In genomic region chr12:56119361-56119796, GRCh38 we compare ENCODE assay signal across 8 cellular contexts. TPM values are rescaled to one million over a fixed set of nuclear protein-coding genes. Genes with fewer than 3 reads are reported as not detected.
A peak's percentile ranks its signal among the peaks of the same experiment; 100 is the strongest.
DNase-seq lines count a peak whose midpoint lies in the region; TF ChIP-seq lines count a peak whose summit lies in the region.

No MANE protein-coding gene starts in this region.

- H3K4me3 ChIP-seq in AG09309 (ENCODE audit: control insufficient read depth, low read depth, low read length) (no peak overlapping the region), H7 (ENCODE audit: insufficient read depth, low read depth, low read length) (no peak overlapping the region), dorsolateral prefrontal cortex (peak overlapping the region in 52 of 59 donors; percentile 15 to 98 (median 83))

- TF ChIP-seq CTCF in AG09309 (IDR thresholded peaks at IDR 0.05; ENCODE audit: control insufficient read depth, insufficient read depth, low read depth, low read length, missing control alignments) (peak; percentile 81), dorsolateral prefrontal cortex (IDR thresholded peaks at IDR 0.05 in 54 of 56, conservative IDR thresholded peaks at IDR 0.05 in 2 of 56; ENCODE audit: low read depth in 1 of 56, partially characterized antibody in 56 of 56) (peak; percentile 55 to 83 (median 73))

- intact Hi-C loops in dorsolateral prefrontal cortex (cut with DNase I): loop anchor here (2.0 to 10.0 kb wide), 6 partner anchors 15 to 515 kb away; partner anchors contain the start of genes MYL6B (in 2 of the 2), BAZ2A (in 1 of the 2), PA2G4 (in 1 of the 2) and RPS26 (in 1 of the 2)
- intact Hi-C loops in posterior vena cava (cut with DNase I): loop anchor here in 1 of 2 donors (2.0 kb wide), 1 partner anchor 71 kb away; no protein-coding TSS in a partner anchor

- H3K27ac ChIP-seq in dorsolateral prefrontal cortex: peak overlapping the region in 37 of 59 donors; percentile 24 to 98 (median 93)

- H3K36me3 ChIP-seq in H7 (replicated peaks; ENCODE audit: control insufficient read depth, insufficient read depth, low read length): peaks cover 13% of the 10 kb centered on the region

- H3K27me3 ChIP-seq in H7 (ENCODE audit: control insufficient read depth, insufficient read depth, low read length): no peaks in the 10 kb centered on the region
- H3K27me3 ChIP-seq in dorsolateral prefrontal cortex: no peaks in the 10 kb centered on the region

- DNase-seq in AG09309 (ENCODE audit: low read depth): peak; percentile 92
- peak; percentile 93 for DNase-seq in H7
- DNase-seq in NCI-H460 (ENCODE audit: extremely low read depth, low read depth): peak; percentile 87
- DNase-seq in activated CD4-positive, alpha-beta T cell treated with anti-CD3 and anti-CD28 coated beads for 4 hours: peak; percentile 64 to 67
- DNase-seq in dorsolateral prefrontal cortex: peak in 6 of 10 donors; percentile 40 to 62 (median 48)
- DNase-seq in left kidney (ENCODE audit: low read depth, low spot score): peak; percentile 97
- DNase-seq in stimulated activated CD4-positive, alpha-beta T cell treated with anti-CD3 and anti-CD28 coated beads, Interleukin-2, amount 100 ng/mL, for 48 hours: peak; percentile 40 to 48
- DNase-seq in posterior vena cava (ENCODE audit: low spot score): no peak

RNA-seq across cellular contexts. Expression of gene ZC3H10, which starts 1.3 kb away (rescaled TPM):
- 8.2 and 11.3 TPM in 2 replicates for total RNA-seq in H7 (2014; rRNA removed; shearing (Covaris generic))
- 4.8 and 5.3 TPM in 2 replicates for total RNA-seq in NCI-H460 (2014; rRNA removed; shearing (Covaris generic))
- polyA plus RNA-seq in NCI-H460 (2014; cell fraction: nucleus; rRNA removed): 2.2 and 5.4 TPM in 2 replicates
- total RNA-seq in dorsolateral prefrontal cortex (10 to 100 TPM in 25 of 120 experiments, 1 to 10 TPM in 95; 4.3 to 14.7 (median 8.4) TPM), posterior vena cava (1 to 10 TPM; 7.9 to 8.0 TPM)

RNA-seq across cellular contexts. Expression of gene RPL41, which starts 2.9 kb away (rescaled TPM):
- total RNA-seq in H7 (2014; rRNA removed; shearing (Covaris generic)): 3,839 and 4,060 TPM in 2 replicates
- 5,100 and 5,114 TPM in 2 replicates for total RNA-seq in NCI-H460 (2014; rRNA removed; shearing (Covaris generic))
- polyA plus RNA-seq in NCI-H460 (2014; cell fraction: nucleus; rRNA removed): 898 and 1,216 TPM in 2 replicates
- total RNA-seq in dorsolateral prefrontal cortex (1,000 to 10,000 TPM in 91 of 120 experiments, 100 to 1,000 TPM in 29; 743 to 1,715 (median 1,080) TPM), posterior vena cava (1,000 to 10,000 TPM; 2,364 to 2,753 TPM)

RNA-seq across cellular contexts. Expression of gene ESYT1, which starts 8.7 kb away (rescaled TPM):
- total RNA-seq in H7 (2014; rRNA removed; shearing (Covaris generic)): 120 and 127 TPM in 2 replicates
- 93.2 and 108 TPM in 2 replicates for total RNA-seq in NCI-H460 (2014; rRNA removed; shearing (Covaris generic))
- polyA plus RNA-seq in NCI-H460 (2014; cell fraction: nucleus; rRNA removed): 86.1 and 99.5 TPM in 2 replicates
- total RNA-seq in dorsolateral prefrontal cortex (10 to 100 TPM; 32.5 to 86.2 (median 56.5) TPM), posterior vena cava (100 to 1,000 TPM; 113 to 120 TPM)

RNA-seq across cellular contexts. Expression of gene PA2G4, which starts 15.0 kb away (rescaled TPM):
- total RNA-seq in H7 (2014; rRNA removed; shearing (Covaris generic)): 273 and 282 TPM in 2 replicates
- total RNA-seq in NCI-H460 (2014; rRNA removed; shearing (Covaris generic)): 357 and 358 TPM in 2 replicates
- 735 and 773 TPM in 2 replicates for polyA plus RNA-seq in NCI-H460 (2014; cell fraction: nucleus; rRNA removed)
- total RNA-seq in dorsolateral prefrontal cortex (10 to 100 TPM; 40.1 to 80.6 (median 58.7) TPM), posterior vena cava (10 to 100 TPM; 59.3 to 71.7 TPM)

RNA-seq across cellular contexts. Expression of gene MYL6B, which starts 33.0 kb away (rescaled TPM):
- 118 and 129 TPM in 2 replicates for total RNA-seq in H7 (2014; rRNA removed; shearing (Covaris generic))
- 41.4 and 50.0 TPM in 2 replicates for total RNA-seq in NCI-H460 (2014; rRNA removed; shearing (Covaris generic))
- polyA plus RNA-seq in NCI-H460 (2014; cell fraction: nucleus; rRNA removed): 35.8 and 48.7 TPM in 2 replicates
- total RNA-seq in dorsolateral prefrontal cortex (100 to 1,000 TPM in 116 of 120 experiments, 10 to 100 TPM in 4; 75.7 to 236 (median 160) TPM), posterior vena cava (10 to 100 TPM; 32.9 to 35.7 TPM)

Comparison
In these comparisons a context has a peak if more than half of its experiments do, and no peak if none do; other contexts are left out.
1. H3K4me3 ChIP-seq: peak in dorsolateral prefrontal cortex (52 of 59); none in AG09309 (single experiment) and H7 (single experiment).